In the genomic region with DNA sequence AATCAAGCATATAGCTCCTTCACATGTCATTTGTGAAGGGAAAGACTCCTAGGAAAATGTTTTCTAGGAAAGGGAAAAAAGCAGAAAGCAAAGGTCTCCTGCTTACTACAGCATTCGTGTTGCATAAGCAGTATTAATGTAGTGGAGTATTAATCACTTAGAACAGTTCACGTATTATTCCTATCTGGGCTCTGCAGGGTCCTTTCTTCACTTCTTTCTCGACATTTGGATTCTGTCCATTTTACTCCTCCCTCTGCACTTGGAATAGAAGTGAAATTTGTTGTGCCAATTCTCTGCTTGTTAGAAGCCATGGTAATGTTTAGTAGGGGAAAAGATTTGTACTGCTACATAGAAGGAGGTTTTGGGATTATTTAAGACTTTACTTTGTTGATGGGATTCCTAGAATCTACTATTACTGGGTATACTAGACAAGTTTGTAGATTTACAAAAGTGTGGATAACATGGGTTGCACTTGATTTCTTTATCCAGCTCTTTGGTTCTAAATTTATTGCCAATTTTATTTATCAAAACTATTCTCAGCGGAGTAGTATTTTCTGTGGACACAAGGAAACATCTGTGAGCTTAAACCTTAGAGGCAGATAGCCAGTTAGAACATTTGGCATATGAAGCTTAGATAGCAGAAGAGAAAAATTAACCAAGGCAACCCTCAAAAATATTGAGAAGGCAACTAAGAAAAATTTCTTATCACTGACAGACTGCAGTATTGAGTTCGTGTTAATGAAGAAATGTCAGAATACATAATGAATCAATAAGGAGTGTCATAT, we compare ENCODE assay signal across 21 cellular contexts.
"Had no signal": no experiment of that assay in that cellular context is flagged by ENCODE, and none has a peak within 500 bp of the region (broad histone marks: within the 10 kb centered on the region; RNA-seq: fewer than 3 reads in every experiment).

No MANE protein-coding gene starts in this region.

- DNase-seq: activated CD4-positive, alpha-beta T cell treated with anti-CD3 and anti-CD28 coated beads, Interleukin-2, amount 50 U/mL, for 1 hour; activated CD8-positive, alpha-beta memory T cell treated with anti-CD3 and anti-CD28 coated beads, Interleukin-2, amount 50 U/mL, for 4 hours; activated naive CD4-positive, alpha-beta T cell treated with anti-CD3 and anti-CD28 coated beads for 36 hours; activated T-cell treated with anti-CD3 and anti-CD28 coated beads, Interleukin-2, amount 50 U/mL, for 4 hours; gastrocnemius medialis; immature natural killer cell; nephron progenitor cell; nucleus accumbens; posterior cingulate gyrus; retina; stimulated activated CD4-positive, alpha-beta T cell treated with anti-CD3 and anti-CD28 coated beads, Interleukin-4, amount 100 ng/mL, for 1 hour; stimulated activated naive CD8-positive, alpha-beta T cell treated with anti-CD3 and anti-CD28 coated beads, Interleukin-15, amount 100 ng/mL, for 72 hours; T1000; testis; upper lobe of left lung had no signal

- H3K27ac Mint-ChIP-seq: activated naive CD4-positive, alpha-beta T cell treated with anti-CD3 and anti-CD28 coated beads for 36 hours; immature natural killer cell; mesothelial cell of epicardium; nephron progenitor cell; stimulated activated naive CD8-positive, alpha-beta T cell treated with anti-CD3 and anti-CD28 coated beads, Interleukin-15, amount 100 ng/mL, for 72 hours had no signal

- H3K27ac ChIP-seq: ascending aorta, gastrocnemius medialis, testis, upper lobe of left lung had no signal

- H3K36me3 ChIP-seq: ascending aorta, gastrocnemius medialis, upper lobe of left lung had no signal

- H3K27me3 ChIP-seq: ascending aorta, gastrocnemius medialis, testis, upper lobe of left lung had no signal

- H3K36me3 Mint-ChIP-seq: immature natural killer cell, mesothelial cell of epicardium had no signal

- H3K4me1 ChIP-seq: testis had no signal

- H3K4me1 Mint-ChIP-seq: mesothelial cell of epicardium, nephron progenitor cell had no signal

- ATAC-seq: activated CD4-positive, CD25-positive, alpha-beta regulatory T cell treated with anti-CD3 and anti-CD28 coated beads, Interleukin-2, amount 50 U/mL, for 24 hours; activated T-cell treated with anti-CD3 and anti-CD28 coated beads, Interleukin-2, amount 50 U/mL, for 4 hours; stimulated activated naive CD8-positive, alpha-beta T cell treated with anti-CD3 and anti-CD28 coated beads, Interleukin-15, amount 100 ng/mL, for 72 hours had no signal

- H3K4me3 ChIP-seq: ascending aorta, coronary artery, gastrocnemius medialis, lung, skin epidermis, testis, upper lobe of left lung had no signal

- H3K4me3 Mint-ChIP-seq: activated naive CD4-positive, alpha-beta T cell treated with anti-CD3 and anti-CD28 coated beads for 36 hours; activated T-cell treated with anti-CD3 and anti-CD28 coated beads, Interleukin-2, amount 50 U/mL, for 4 hours; immature natural killer cell; mesothelial cell of epicardium; nephron progenitor cell; stimulated activated naive CD8-positive, alpha-beta T cell treated with anti-CD3 and anti-CD28 coated beads, Interleukin-15, amount 100 ng/mL, for 72 hours had no signal

- H3K9me3 Mint-ChIP-seq: activated T-cell treated with anti-CD3 and anti-CD28 coated beads, Interleukin-2, amount 50 U/mL, for 4 hours; immature natural killer cell; mesothelial cell of epicardium; nephron progenitor cell; stimulated activated naive CD8-positive, alpha-beta T cell treated with anti-CD3 and anti-CD28 coated beads, Interleukin-15, amount 100 ng/mL, for 72 hours had no signal

- H3K9me3 ChIP-seq: ascending aorta, gastrocnemius medialis, testis, upper lobe of left lung had no signal
